Comparison of ENCODE assay signal across 1 cellular context in genomic region chr19:17159466-17160393, GRCh38.
TF ChIP-seq lines count a peak whose summit lies in the region.

No MANE protein-coding gene starts in this region.

TF ChIP-seq in HepG2, 621 proteins besides CTCF, POLR2A, EP300 and RAD21 (continued from another document):
- TF ChIP-seq ZBTB46 (CRISPR knock-in tag; IDR thresholded peaks at IDR 0.05; ENCODE audit: borderline replicate concordance) (no peak), LRRFIP1 (CRISPR knock-in tag; conservative IDR thresholded peaks at IDR 0.05) (no peak), HBP1 (CRISPR knock-in tag; IDR thresholded peaks at IDR 0.05; ENCODE audit: low read depth) (no peak), XRCC5 (optimal IDR thresholded peaks at IDR 0.05; ENCODE audit: low read length) (no peak), TARDBP (CRISPR knock-in tag; IDR thresholded peaks at IDR 0.05) (peak; percentile 48; the same call in 1 of the 2 replicates), ZNF264 (CRISPR knock-in tag; IDR thresholded peaks at IDR 0.05) (0 out of 2 replicates have a peak, but pooled peaks have one; percentile 30), ZNF616 (CRISPR knock-in tag; IDR thresholded peaks at IDR 0.05; ENCODE audit: low read depth) (no peak), TBP (CRISPR knock-in tag; IDR thresholded peaks at IDR 0.05) (no peak), YEATS4 (CRISPR knock-in tag; IDR thresholded peaks at IDR 0.05; ENCODE audit: borderline replicate concordance) (peak; percentile 63; the same call in 1 of the 2 replicates), AHDC1 (CRISPR knock-in tag; IDR thresholded peaks at IDR 0.05; ENCODE audit: borderline replicate concordance) (0 out of 2 replicates have a peak, but pooled peaks have one; percentile 21), CC2D1A (CRISPR knock-in tag; IDR thresholded peaks at IDR 0.05) (no peak), ZNF430 (CRISPR knock-in tag; IDR thresholded peaks at IDR 0.05) (no peak), ZBTB39 (CRISPR knock-in tag; IDR thresholded peaks at IDR 0.05) (no peak), SIN3A (IDR thresholded peaks at IDR 0.05; ENCODE audit: borderline replicate concordance, low read depth, low read length) (no peak), THAP7 (CRISPR knock-in tag; IDR thresholded peaks at IDR 0.05) (no peak), ZSCAN30 (CRISPR knock-in tag; IDR thresholded peaks at IDR 0.05) (no peak), ZFP90 (CRISPR knock-in tag; IDR thresholded peaks at IDR 0.05; ENCODE audit: borderline replicate concordance) (no peak), POLR2AphosphoS2 (IDR thresholded peaks at IDR 0.05; ENCODE audit: low read depth, low read length) (no peak), NFKBIZ (CRISPR knock-in tag; IDR thresholded peaks at IDR 0.05) (no peak), ZNF460 (CRISPR knock-in tag; IDR thresholded peaks at IDR 0.05; ENCODE audit: borderline replicate concordance) (no peak), ZNF562 (CRISPR knock-in tag; IDR thresholded peaks at IDR 0.05; ENCODE audit: borderline replicate concordance) (no peak), KDM2A (CRISPR knock-in tag; IDR thresholded peaks at IDR 0.05; ENCODE audit: borderline replicate concordance, low read depth) (no peak), TFE3 (CRISPR knock-in tag; IDR thresholded peaks at IDR 0.05) (peak; percentile 36; the same call in 1 of the 2 replicates)
TF ChIP-seq in HepG2: peak in this region for 47.
